ENCODE assay signal across 1 cellular context in genomic region chr18:80104364-80104779, GRCh38.
TF ChIP-seq lines count a peak whose summit lies in the region.

No MANE protein-coding gene starts in this region.

TF ChIP-seq in SK-N-SH treated with all-trans-retinoic acid at 6 μM for 48 hours, 23 proteins besides CTCF, POLR2A, EP300 and RAD21 (continued from another document):
- TF ChIP-seq OSR1 (CRISPR knock-in tag; IDR thresholded peaks at IDR 0.05) (no peak), PPARA (CRISPR knock-in tag; IDR thresholded peaks at IDR 0.05; ENCODE audit: borderline replicate concordance) (no peak), CSDC2 (CRISPR knock-in tag; IDR thresholded peaks at IDR 0.05) (no peak)
TF ChIP-seq in SK-N-SH treated with all-trans-retinoic acid at 6 μM for 48 hours: peak in this region for 0.
